29 cellular contexts compared by ENCODE assay signal in genomic region chr1:227808566-227808965, GRCh38. TPM values are rescaled to one million over a fixed set of nuclear protein-coding genes. Genes with fewer than 3 reads are reported as not detected.
DNase-seq lines count a peak whose midpoint lies in the region; ATAC-seq, FAIRE-seq and TF ChIP-seq lines count a peak whose summit lies in the region.
"Had no signal": no experiment of that assay in that cellular context is flagged by ENCODE, and none has a peak within 500 bp of the region (broad histone marks: within the 10 kb centered on the region; RNA-seq: fewer than 3 reads in every experiment).

No MANE protein-coding gene starts in this region.

- no peak overlapping the region for H3K27ac ChIP-seq in HCT116 (ENCODE audit: low read depth, low read length)
- H3K27ac ChIP-seq in K562 (ENCODE audit: extremely low read depth, low read depth, low read length), result no peak overlapping the region
- H3K27ac ChIP-seq in mesenchymal stem cell (ENCODE audit: low read length, poor library complexity, severe bottlenecking), result no peak overlapping the region
- H3K27ac ChIP-seq: C4-2B, Peyer's patch, upper lobe of left lung had no signal

- H3K4me1 ChIP-seq in HCT116 (ENCODE audit: control insufficient read depth in 1 of 2, insufficient read depth in 2 of 2, low read length in 2 of 2) (peaks cover 9 to 24% of the 10 kb centered on the region in 2 experiments), K562 (replicated peaks in 1 of 2; ENCODE audit: control insufficient read depth in 2 of 2, insufficient read depth in 2 of 2, low read length in 2 of 2) (no peaks in the 10 kb centered on the region), mesenchymal stem cell (ENCODE audit: control insufficient read depth, insufficient read depth, low read depth, low read length) (no peaks in the 10 kb centered on the region)
- H3K4me1 ChIP-seq: Peyer's patch, upper lobe of left lung had no signal

- BruUV-seq in HCT116 (replicated peaks; lab: Mats Ljungman, UMichigan) (no TSS peak), K562 (replicated peaks; lab: Mats Ljungman, UMichigan) (no TSS peak)

- H2BK15ac ChIP-seq in mesenchymal stem cell (ENCODE audit: low read depth, poor library complexity, severe bottlenecking), result no peak overlapping the region

- intact Hi-C loops in HCT116 (cut with micrococcal nuclease) (no loop called here), K562 (cut with micrococcal nuclease) (no loop called here), posterior cingulate gyrus (cut with DNase I) (no loop called here)

- no peak overlapping the region for H2BK5ac ChIP-seq in mesenchymal stem cell (ENCODE audit: low read depth, low read length, poor library complexity, severe bottlenecking)

- H3K9me2 ChIP-seq in HCT116 (ENCODE audit: insufficient read depth), result no peaks in the 10 kb centered on the region

- H3K9me3 Mint-ChIP-seq in activated T-cell treated with anti-CD3 and anti-CD28 coated beads, Interleukin-2, amount 50 U/mL, for 72 hours, result peaks cover 14 to 16% of the 10 kb centered on the region in 2 donors

- H2AFZ ChIP-seq in HCT116 (ENCODE audit: low read depth, low read length, poor library complexity, severe bottlenecking) (peak overlapping the region; percentile 44), K562 (ENCODE audit: low read depth, low read length) (no peak overlapping the region), mesenchymal stem cell (ENCODE audit: low read depth, low read length) (no peak overlapping the region)

- no peak overlapping the region for H3K4ac ChIP-seq in mesenchymal stem cell (ENCODE audit: low read depth in 1 of 2, low read length in 2 of 2)

- RAD21 ChIA-PET in HCT116 (lab: Charles Lee; ENCODE audit: low non-redundant PET in 1 of 2, low total read pairs in 2 of 2, uncharacterized antibody in 2 of 2, unreplicated experiment in 2 of 2), result no interaction called here

- H2BK12ac ChIP-seq in mesenchymal stem cell (ENCODE audit: low read length in 2 of 2), result no peak overlapping the region

- no peak for DNase-seq in activated T-cell treated with anti-CD3 and anti-CD28 coated beads, Interleukin-2, amount 50 U/mL, for 72 hours
- no peak for DNase-seq in activated T-cell treated with anti-CD3 and anti-CD28 coated beads, Interleukin-2, amount 50 U/mL, for 48 hours
- DNase-seq in HCT116 (ENCODE audit: low read depth, low spot score) (no peak), K562 (ENCODE audit: extremely low read depth in 1 of 4, low spot score in 3 of 4) (no peak), mesenchymal stem cell (peak; percentile 12), NCI-H2171 (lab: John Stamatoyannopoulos, UW) (no peak), posterior cingulate gyrus (no peak)
- DNase-seq: activated CD4-positive, alpha-beta T cell treated with anti-CD3 and anti-CD28 coated beads, Interleukin-2, amount 10 ng/mL, durations not matched to agents 24 days and 14 days; activated naive CD4-positive, alpha-beta T cell treated with Interleukin-2 at 50 U/mL for 16 hours; activated T-cell treated with anti-CD3 and anti-CD28 coated beads, Interleukin-2, amount 50 U/mL, for 4 hours; left colon; NCI-H1436 treated with DMSO at 0.1 percent for 48 hours; NCI-H524 treated with DMSO at 0.1 percent for 48 hours; Peyer's patch; SIG-M5; stimulated activated CD4-positive, alpha-beta T cell treated with anti-CD3 and anti-CD28 coated beads, Interleukin-4, amount 100 ng/mL, for 24 hours; substantia nigra; SW 1271; upper lobe of left lung had no signal

- CTCF ChIA-PET in HCT116 (lab: Charles Lee), result no interaction called here
- CTCF ChIA-PET in K562 (lab: Yijun Ruan, JAX; ENCODE audit: low intra/inter-chr PET ratio), result no interaction called here

- ATAC-seq in activated T-cell treated with anti-CD3 and anti-CD28 coated beads, Interleukin-2, amount 50 U/mL, for 72 hours (replicated peaks in 1 of 2), result no peak
- ATAC-seq in HCT116, result no peak
- ATAC-seq in K562, result no peak
- ATAC-seq in HG03097 (IDR thresholded peaks at IDR 0.05; ENCODE audit: low FRiP score, unreplicated experiment), result no peak
- ATAC-seq: activated T-cell treated with anti-CD3 and anti-CD28 coated beads, Interleukin-2, amount 50 U/mL, for 4 hours; left colon; sciatic nerve; stimulated activated effector memory CD8-positive, alpha-beta T cell treated with anti-CD3 and anti-CD28 coated beads, Interleukin-12 subunit alpha, Interleukin-12 subunit beta, amount 100 ng/mL, for 72 hours had no signal

- no peak overlapping the region for H4K8ac ChIP-seq in mesenchymal stem cell (ENCODE audit: low read length)

- H3K79me2 ChIP-seq in HCT116 (ENCODE audit: insufficient read depth, low read length), result no peaks in the 10 kb centered on the region
- no peaks in the 10 kb centered on the region for H3K79me2 ChIP-seq in K562 (ENCODE audit: control insufficient read depth, insufficient read depth, low read length)

- H3K27ac Mint-ChIP-seq in activated T-cell treated with anti-CD3 and anti-CD28 coated beads, Interleukin-2, amount 50 U/mL, for 72 hours, result peak overlapping the region; percentile 12
- H3K27ac Mint-ChIP-seq: activated CD4-positive, alpha-beta T cell treated with anti-CD3 and anti-CD28 coated beads, Interleukin-2, amount 10 ng/mL, durations not matched to agents 24 days and 14 days; brain; stimulated activated effector memory CD8-positive, alpha-beta T cell treated with anti-CD3 and anti-CD28 coated beads, Interleukin-12 subunit alpha, Interleukin-12 subunit beta, amount 100 ng/mL, for 72 hours had no signal

- no peak for TF ChIP-seq EP300 in K562 (IDR thresholded peaks at IDR 0.05; ENCODE audit: low read length)

- H2BK120ac ChIP-seq in mesenchymal stem cell (ENCODE audit: low read depth, low read length), result no peak overlapping the region

- TF ChIP-seq RAD21 in HCT116 (IDR thresholded peaks at IDR 0.05; ENCODE audit: low read depth) (no peak), K562 (CRISPR knock-in tag; conservative IDR thresholded peaks at IDR 0.05 in 1 of 2, IDR thresholded peaks at IDR 0.05 in 1 of 2) (no peak)

- no peak overlapping the region for H3K4me3 Mint-ChIP-seq in activated T-cell treated with anti-CD3 and anti-CD28 coated beads, Interleukin-2, amount 50 U/mL, for 72 hours
- H3K4me3 Mint-ChIP-seq: activated CD4-positive, alpha-beta T cell treated with anti-CD3 and anti-CD28 coated beads, Interleukin-2, amount 10 ng/mL, durations not matched to agents 24 days and 14 days; activated T-cell treated with anti-CD3 and anti-CD28 coated beads, Interleukin-2, amount 50 U/mL, for 4 hours; brain; stimulated activated effector memory CD8-positive, alpha-beta T cell treated with anti-CD3 and anti-CD28 coated beads, Interleukin-12 subunit alpha, Interleukin-12 subunit beta, amount 100 ng/mL, for 72 hours had no signal

- H3K23ac ChIP-seq in mesenchymal stem cell (ENCODE audit: low read length in 2 of 2), result no peak overlapping the region

- peaks cover 8% of the 10 kb centered on the region for H3K4me1 Mint-ChIP-seq in activated T-cell treated with anti-CD3 and anti-CD28 coated beads, Interleukin-2, amount 50 U/mL, for 72 hours (ENCODE audit: low read depth)
- H3K4me1 Mint-ChIP-seq: brain had no signal

- WGBS in K562 (ENCODE audit: insufficient coverage, low coverage, missing lambda C conversion rate), result 0% methylated on average over 1 of the region's 1 CpG
- WGBS in mesenchymal stem cell, result no CpG with 5 or more reads among the region's 1 CpG

- TF ChIP-seq POLR2A in HCT116 (IDR thresholded peaks at IDR 0.05; ENCODE audit: borderline replicate concordance, extremely low read depth, insufficient read depth, insufficient read length) (no peak), K562 (conservative IDR thresholded peaks at IDR 0.05) (no peak)

- no peak for TF ChIP-seq CTCF in HCT116 (IDR thresholded peaks at IDR 0.05 in 2 of 3, conservative IDR thresholded peaks at IDR 0.05 in 1 of 3; ENCODE audit: borderline replicate concordance in 1 of 3, insufficient read depth in 1 of 3, low read depth in 2 of 3, low read length in 2 of 3)
- no peak for TF ChIP-seq CTCF in K562 (IDR thresholded peaks at IDR 0.05 in 2 of 3, conservative IDR thresholded peaks at IDR 0.05 in 1 of 3; ENCODE audit: insufficient read depth in 2 of 3, low read depth in 1 of 3, low read length in 3 of 3)

- in situ Hi-C loops in K562 (cut with MboI), result no loop called here

- H3K9me1 ChIP-seq in K562 (ENCODE audit: control insufficient read depth, insufficient read depth, low read length), result no peaks in the 10 kb centered on the region

- H3K4me2 ChIP-seq in HCT116 (ENCODE audit: low read length), result no peak overlapping the region
- no peak overlapping the region for H3K4me2 ChIP-seq in K562 (ENCODE audit: insufficient read depth, low read length)
- H3K4me2 ChIP-seq in mesenchymal stem cell (ENCODE audit: low read length, poor library complexity, severe bottlenecking), result no peak overlapping the region

- H3K27me3 ChIP-seq in HCT116 (ENCODE audit: insufficient read depth, low read length), result no peaks in the 10 kb centered on the region
- H3K27me3 ChIP-seq in K562 (ENCODE audit: control insufficient read depth in 2 of 2, insufficient read depth in 2 of 2, low read length in 2 of 2), result no peaks in the 10 kb centered on the region
- no peaks in the 10 kb centered on the region for H3K27me3 ChIP-seq in mesenchymal stem cell (ENCODE audit: control insufficient read depth in 1 of 2, insufficient read depth in 1 of 2, low read length in 2 of 2)
- H3K27me3 ChIP-seq: Peyer's patch, upper lobe of left lung had no signal

- H3K9ac ChIP-seq in HCT116 (ENCODE audit: low read length) (no peak overlapping the region), K562 (ENCODE audit: insufficient read depth in 1 of 2, low read depth in 2 of 2, low read length in 2 of 2) (no peak overlapping the region), mesenchymal stem cell (ENCODE audit: low read length) (no peak overlapping the region)

- peaks cover 11% of the 10 kb centered on the region for H3K27me3 Mint-ChIP-seq in activated T-cell treated with anti-CD3 and anti-CD28 coated beads, Interleukin-2, amount 50 U/mL, for 72 hours (ENCODE audit: low read depth)

- H4K91ac ChIP-seq in mesenchymal stem cell (ENCODE audit: low read length), result no peak overlapping the region

- peaks cover 9 to 11% of the 10 kb centered on the region in 2 donors for H3K36me3 Mint-ChIP-seq in activated T-cell treated with anti-CD3 and anti-CD28 coated beads, Interleukin-2, amount 50 U/mL, for 72 hours (ENCODE audit: insufficient read depth in 2 of 2)
- H3K36me3 Mint-ChIP-seq: brain; stimulated activated effector memory CD8-positive, alpha-beta T cell treated with anti-CD3 and anti-CD28 coated beads, Interleukin-12 subunit alpha, Interleukin-12 subunit beta, amount 100 ng/mL, for 72 hours had no signal

- H2AK5ac ChIP-seq in mesenchymal stem cell (ENCODE audit: low read length, severe bottlenecking), result no peak overlapping the region

- H4K20me1 ChIP-seq in HCT116 (ENCODE audit: insufficient read depth), result no peaks in the 10 kb centered on the region
- no peaks in the 10 kb centered on the region for H4K20me1 ChIP-seq in K562 (replicated peaks; ENCODE audit: control insufficient read depth, insufficient read depth, low read length)

- no peaks in the 10 kb centered on the region for H3K79me1 ChIP-seq in mesenchymal stem cell (replicated peaks; ENCODE audit: low read length, poor library complexity, severe bottlenecking)

- H3K4me3 ChIP-seq in HCT116 (replicated peaks in 1 of 2; ENCODE audit: low read depth in 1 of 2, low read length in 2 of 2) (no peak overlapping the region), K562 (no peak overlapping the region), mesenchymal stem cell (ENCODE audit: insufficient read depth in 1 of 2, low read depth in 1 of 2, low read length in 2 of 2) (no peak overlapping the region)
- H3K4me3 ChIP-seq: Peyer's patch, upper lobe of left lung had no signal

- no peaks in the 10 kb centered on the region; a peak in 1 of 4 replicates for H3K9me3 ChIP-seq in HCT116 (ENCODE audit: control insufficient read depth in 1 of 2, insufficient read depth in 1 of 2, low read depth in 1 of 2, low read length in 2 of 2)
- H3K9me3 ChIP-seq in K562 (replicated peaks; ENCODE audit: control insufficient read depth, insufficient read depth, low read depth, low read length), result no peaks in the 10 kb centered on the region; the same call in 1 of the 2 replicates
- H3K9me3 ChIP-seq in mesenchymal stem cell (ENCODE audit: control insufficient read depth, low read length), result peaks cover 15% of the 10 kb centered on the region

- H3K18ac ChIP-seq in mesenchymal stem cell (ENCODE audit: low read depth in 1 of 2, low read length in 2 of 2), result no peak overlapping the region

- H3K36me3 ChIP-seq in HCT116 (ENCODE audit: control insufficient read depth in 1 of 2, insufficient read depth in 2 of 2, low read length in 2 of 2), result no peaks in the 10 kb centered on the region
- no peaks in the 10 kb centered on the region for H3K36me3 ChIP-seq in K562 (ENCODE audit: control insufficient read depth, insufficient read depth, low read length)
- H3K36me3 ChIP-seq in mesenchymal stem cell (ENCODE audit: control insufficient read depth in 1 of 2, insufficient read depth in 2 of 2, low read depth in 1 of 2, low read length in 2 of 2), result no peaks in the 10 kb centered on the region
- H3K36me3 ChIP-seq: Peyer's patch, upper lobe of left lung had no signal

- no peak for FAIRE-seq in K562 (lab: Jason Lieb, UNC)
- FAIRE-seq: endothelial cell of umbilical vein, H1 had no signal

- POLR2A ChIA-PET in HCT116 (lab: Charles Lee) (no interaction called here), K562 (lab: Yijun Ruan, JAX) (no interaction called here)

- H3K14ac ChIP-seq in mesenchymal stem cell (ENCODE audit: low read length in 2 of 2), result no peak overlapping the region

RNA-seq across cellular contexts. Expression of gene PRSS38, which starts 6.9 kb away (rescaled TPM):
- total RNA-seq in activated T-cell treated with anti-CD3 and anti-CD28 coated beads, Interleukin-2, amount 50 U/mL, for 72 hours, result not detected
- total RNA-seq in HCT116 (2021; ENCODE audit: unreplicated experiment), result not detected
- not detected in 2 replicates for polyA plus RNA-seq in HCT116 (2012)
- total RNA-seq in K562 (2011; cell fraction: chromatin; rRNA removed; ENCODE audit: low replicate concordance), result 0.23 TPM in 1 of 2 replicates, not detected in the other
- 0.33 TPM in 1 of 2 replicates, not detected in the other for total RNA-seq in K562 (2011; cell fraction: nucleolus; rRNA removed)
- 0.44 TPM in 1 of 2 replicates, not detected in the other for total RNA-seq in K562 (2011; cell fraction: nucleoplasm; rRNA removed)
- total RNA-seq in K562 (2014; rRNA removed), result not detected in 2 replicates
- total RNA-seq in K562 (2014; rRNA removed; fragmentation: Illumina TruSeq; extraction: Trizol), result not detected in 2 replicates
- total RNA-seq in K562 (2015; rRNA removed; fragmentation: Illumina TruSeq; extraction: Trizol), result 0.14 TPM in 1 of 2 replicates, not detected in the other
- total RNA-seq in K562 (2021), result not detected in 2 replicates
- polyA plus RNA-seq in K562 (2011; rRNA removed), result 0.15 TPM in 1 of 2 replicates, not detected in the other
- 0.10 and 0.25 TPM in 2 replicates for polyA plus RNA-seq in K562 (2011; cell fraction: cytosol; rRNA removed)
- 0.13 and 0.17 TPM in 2 replicates for polyA plus RNA-seq in K562 (2011; cell fraction: nucleus; rRNA removed)
- 0.05 and 0.72 TPM in 2 replicates for polyA plus RNA-seq in K562 (2012)
- 0.09 TPM in 1 of 2 replicates, not detected in the other for polyA plus RNA-seq in K562 (2014; fragmentation: Illumina TruSeq; extraction: Trizol)
- not detected for polyA plus RNA-seq in K562 (2014; fragmentation: Nextera tagmentation; extraction: Ambion mirVana)
- polyA plus RNA-seq in K562 (2014; rRNA removed), result not detected in 2 replicates
- 0.21 TPM in 1 of 2 replicates, not detected in the other for polyA minus RNA-seq in K562 (2011; rRNA and poly(A)+ RNA removed)
- polyA minus RNA-seq in K562 (2011; cell fraction: cytosol; rRNA and poly(A)+ RNA removed), result not detected in 2 replicates
- not detected in 2 replicates for polyA minus RNA-seq in K562 (2011; cell fraction: nucleus; rRNA and poly(A)+ RNA removed)
- not detected for polyA plus RNA-seq in mesenchymal stem cell (2013, experiment 1 of 2)
- not detected for polyA plus RNA-seq in mesenchymal stem cell (2013, experiment 2 of 2)
- total RNA-seq: activated CD4-positive, alpha-beta T cell treated with anti-CD3 and anti-CD28 coated beads, Interleukin-2, amount 10 ng/mL, durations not matched to agents 24 days and 14 days; activated T-cell treated with anti-CD3 and anti-CD28 coated beads, Interleukin-2, amount 50 U/mL, for 4 hours; chondrocyte; endothelial cell of umbilical vein; H1; left colon; Peyer's patch; posterior vena cava; sciatic nerve; upper lobe of left lung had no signal
- polyA plus RNA-seq: adipose tissue, endothelial cell of umbilical vein, H1 had no signal
